Comparison of ENCODE assay signal across 25 cellular contexts in the genomic region with DNA sequence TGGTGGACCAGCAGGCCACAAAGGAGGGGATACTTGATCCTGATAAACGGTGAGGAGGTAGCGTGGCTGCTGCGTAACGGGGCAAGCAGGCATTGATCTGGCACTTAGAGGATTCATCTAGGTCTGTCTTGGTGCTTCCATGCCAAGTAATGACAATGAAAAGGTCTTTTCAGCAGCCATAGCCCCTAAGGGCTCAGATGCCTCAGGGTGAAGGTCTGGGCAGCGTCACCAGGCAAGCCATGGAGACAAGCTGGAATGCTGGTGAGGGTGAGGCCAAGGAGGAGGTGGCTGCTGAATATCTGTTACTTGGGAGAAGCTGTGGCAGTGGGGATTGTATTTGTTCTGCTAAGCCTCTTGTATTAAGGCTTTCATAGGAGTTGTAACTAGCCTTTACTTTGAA. TPM values are rescaled to one million over a fixed set of nuclear protein-coding genes. Genes with fewer than 3 reads are reported as not detected.
"Had no signal": no experiment of that assay in that cellular context is flagged by ENCODE, and none has a peak within 500 bp of the region (broad histone marks: within the 10 kb centered on the region; RNA-seq: fewer than 3 reads in every experiment).

No MANE protein-coding gene starts in this region.

- ATAC-seq: HepG2 had no signal

- H3K36me3 ChIP-seq: MG63, Peyer's patch had no signal

- H3K4me3 ChIP-seq: MG63, PC-9, Peyer's patch, SJSA1, SK-N-MC had no signal

- H3K27me3 ChIP-seq: Peyer's patch had no signal

- DNase-seq: IMR-90, Karpas-422, KG1, MG63, NCI-H1092, NCI-H1105 treated with DMSO at 0.1 percent for 48 hours, NCI-H1417 treated with DMSO at 0.1 percent for 48 hours, NCI-H146, NCI-H1694 treated with DMSO at 0.1 percent for 48 hours, NCI-H1930, NCI-H2081, NCI-H2107, NCI-H2227 treated with DMSO at 0.1 percent for 48 hours, NCI-H524, NCI-H82, OCI-M1, PC-9, Peyer's patch, Right ventricle myocardium superior, SIG-M5 had no signal

- FAIRE-seq: HepG2 had no signal

- H3K9me3 ChIP-seq: MG63, Peyer's patch, SJSA1 had no signal

- H3K27ac ChIP-seq: PC-9, Peyer's patch, SJSA1, SK-N-MC had no signal

RNA-seq across cellular contexts. Expression of a gene that starts 24.7 kb away (rescaled TPM):
- total RNA-seq: HepG2, HT1080, IMR-90, PC-9, Peyer's patch, Right ventricle myocardium superior, RPMI7951, SJSA1 had no signal
